Comparison of ENCODE assay signal across 2 cellular contexts in the genomic region with DNA sequence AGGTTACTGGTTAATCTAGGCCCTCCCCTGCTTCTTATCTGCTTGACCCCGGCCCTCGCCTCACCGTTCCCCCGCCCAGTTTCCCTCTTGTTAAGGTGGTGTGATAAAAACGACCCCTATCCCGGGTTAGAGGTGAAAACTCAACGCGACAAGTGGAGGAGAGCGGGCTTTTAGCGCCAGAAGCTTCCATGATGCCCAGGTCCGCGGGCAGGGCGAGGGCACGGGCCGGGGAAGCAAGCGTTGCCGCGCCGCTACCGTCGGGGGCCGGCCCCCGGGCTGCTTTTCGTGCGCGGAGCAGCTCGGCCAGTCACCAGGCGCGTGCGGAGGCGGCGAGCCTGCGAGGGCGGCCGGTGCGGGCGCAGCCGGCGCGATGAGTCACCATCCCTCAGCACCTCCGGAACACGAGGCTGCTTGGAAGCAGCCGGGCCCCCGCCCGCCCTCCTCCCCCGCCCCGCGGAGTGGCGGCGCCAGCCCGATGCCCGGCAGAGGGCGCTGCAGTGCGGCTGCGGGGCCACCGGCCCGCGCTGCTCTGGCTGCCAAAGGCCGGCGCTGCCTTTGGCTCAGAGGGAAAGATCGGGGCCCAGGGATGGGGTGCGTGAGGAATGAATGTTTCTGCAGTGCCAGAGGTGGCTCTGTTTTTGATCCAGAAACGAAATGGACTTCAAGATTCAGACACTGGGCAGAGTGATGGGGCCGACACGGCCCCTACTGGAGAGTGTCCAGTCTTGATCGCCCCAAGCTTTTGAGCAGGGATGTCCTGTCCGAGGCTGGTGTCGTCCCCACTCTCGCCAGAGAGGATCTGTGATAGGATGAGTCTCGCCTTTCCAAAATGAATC.
A peak's percentile ranks its signal among the peaks of the same experiment; 100 is the strongest.
TF ChIP-seq lines count a peak whose summit lies in the region.

No MANE protein-coding gene starts in this region.

TF ChIP-seq in HEK293, 187 proteins besides CTCF, POLR2A, EP300 and RAD21 (continued from another document and continues in another):
- TF ChIP-seq ZFP3 (tag by site-specific recombination; IDR thresholded peaks at IDR 0.05; ENCODE audit: low read depth) (no peak), ZNF121 (tag by site-specific recombination; IDR thresholded peaks at IDR 0.05) (no peak), ZNF776 (tag by site-specific recombination; IDR thresholded peaks at IDR 0.05; ENCODE audit: borderline replicate concordance) (no peak), ZBTB21 (tag by site-specific recombination; IDR thresholded peaks at IDR 0.05) (no peak), ZNF174 (tag by site-specific recombination; IDR thresholded peaks at IDR 0.05) (no peak), ZNF133 (tag by site-specific recombination; IDR thresholded peaks at IDR 0.05) (no peak), ZNF324 (tag by site-specific recombination; IDR thresholded peaks at IDR 0.05) (no peak), ZNF518A (tag by site-specific recombination; conservative IDR thresholded peaks at IDR 0.05; ENCODE audit: low read depth) (no peak), ZNF140 (tag by site-specific recombination; IDR thresholded peaks at IDR 0.05) (no peak), ZSCAN23 (tag by site-specific recombination; IDR thresholded peaks at IDR 0.05) (no peak), YY1 (tag by site-specific recombination; IDR thresholded peaks at IDR 0.05) (no peak), ZNF362 (tag by site-specific recombination; IDR thresholded peaks at IDR 0.05) (no peak), BCL11A (tag by site-specific recombination; IDR thresholded peaks at IDR 0.05; ENCODE audit: low read depth) (no peak), SP2 (tag by site-specific recombination; IDR thresholded peaks at IDR 0.05) (no peak), SETDB1 (IDR thresholded peaks at IDR 0.05; ENCODE audit: insufficient read length, low read length) (no peak), ZNF416 (tag by site-specific recombination; IDR thresholded peaks at IDR 0.05) (no peak), ZNF132 (tag by site-specific recombination; IDR thresholded peaks at IDR 0.05; ENCODE audit: borderline replicate concordance) (no peak), ZNF26 (tag by site-specific recombination; IDR thresholded peaks at IDR 0.05) (no peak)
- TF ChIP-seq, protein P1, sequence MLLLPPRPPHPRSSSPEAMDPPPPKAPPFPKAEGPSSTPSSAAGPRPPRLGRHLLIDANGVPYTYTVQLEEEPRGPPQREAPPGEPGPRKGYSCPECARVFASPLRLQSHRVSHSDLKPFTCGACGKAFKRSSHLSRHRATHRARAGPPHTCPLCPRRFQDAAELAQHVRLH (tag by site-specific recombination; IDR thresholded peaks at IDR 0.05) = no peak
- TF ChIP-seq, protein P2, sequence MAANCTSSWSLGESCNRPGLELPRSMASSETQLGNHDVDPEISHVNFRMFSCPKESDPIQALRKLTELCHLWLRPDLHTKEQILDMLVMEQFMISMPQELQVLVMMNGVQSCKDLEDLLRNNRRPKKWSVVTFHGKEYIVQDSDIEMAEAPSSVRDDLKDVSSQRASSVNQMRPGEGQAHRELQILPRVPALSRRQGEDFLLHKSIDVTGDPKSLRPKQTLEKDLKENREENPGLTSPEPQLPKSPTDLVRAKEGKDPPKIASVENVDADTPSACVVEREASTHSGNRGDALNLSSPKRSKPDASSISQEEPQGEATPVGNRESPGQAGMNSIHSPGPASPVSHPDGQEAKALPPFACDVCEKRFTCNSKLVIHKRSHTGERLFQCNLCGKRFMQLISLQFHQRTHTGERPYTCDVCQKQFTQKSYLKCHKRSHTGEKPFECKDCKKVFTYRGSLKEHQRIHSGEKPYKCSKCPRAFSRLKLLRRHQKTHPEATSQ (tag by site-specific recombination; IDR thresholded peaks at IDR 0.05) = no peak

TF ChIP-seq in WTC11, 78 proteins besides CTCF, POLR2A, EP300 and RAD21 (continued from another document):
- TF ChIP-seq HMGXB4 (CRISPR knock-in tag; IDR thresholded peaks at IDR 0.05) (peak; percentile 52), MAX (CRISPR knock-in tag; IDR thresholded peaks at IDR 0.05) (peak; percentile 88; the same call in 1 of the 2 replicates), ZNF416 (CRISPR knock-in tag; IDR thresholded peaks at IDR 0.05) (no peak), ZNF138 (CRISPR knock-in tag; conservative IDR thresholded peaks at IDR 0.05) (no peak; the same call in 1 of the 2 replicates), FOXP1 (CRISPR knock-in tag; IDR thresholded peaks at IDR 0.05; ENCODE audit: borderline replicate concordance) (peak; percentile 77; the same call in 1 of the 2 replicates), TEAD1 (CRISPR knock-in tag; IDR thresholded peaks at IDR 0.05) (peak; percentile 82), ETV6 (CRISPR knock-in tag; IDR thresholded peaks at IDR 0.05) (peak; percentile 33; the same call in 1 of the 2 replicates), ZNF232 (CRISPR knock-in tag; IDR thresholded peaks at IDR 0.05) (no peak), ESRRA (CRISPR knock-in tag; IDR thresholded peaks at IDR 0.05; ENCODE audit: borderline replicate concordance) (0 out of 2 replicates have a peak, but pooled peaks have one; percentile 30), FOXK1 (CRISPR knock-in tag; IDR thresholded peaks at IDR 0.05) (peak; percentile 56), ELF4 (CRISPR knock-in tag; IDR thresholded peaks at IDR 0.05; ENCODE audit: low read depth) (0 out of 2 replicates have a peak, but pooled peaks have one; percentile 26), GRHL2 (CRISPR knock-in tag; IDR thresholded peaks at IDR 0.05; ENCODE audit: insufficient replicate concordance, severe bottlenecking) (no peak), JUN (CRISPR knock-in tag; IDR thresholded peaks at IDR 0.05) (peak; percentile 82; the same call in 1 of the 2 replicates), NR3C1 (CRISPR knock-in tag; conservative IDR thresholded peaks at IDR 0.05; ENCODE audit: low read depth) (no peak)
- TF ChIP-seq, protein P3, sequence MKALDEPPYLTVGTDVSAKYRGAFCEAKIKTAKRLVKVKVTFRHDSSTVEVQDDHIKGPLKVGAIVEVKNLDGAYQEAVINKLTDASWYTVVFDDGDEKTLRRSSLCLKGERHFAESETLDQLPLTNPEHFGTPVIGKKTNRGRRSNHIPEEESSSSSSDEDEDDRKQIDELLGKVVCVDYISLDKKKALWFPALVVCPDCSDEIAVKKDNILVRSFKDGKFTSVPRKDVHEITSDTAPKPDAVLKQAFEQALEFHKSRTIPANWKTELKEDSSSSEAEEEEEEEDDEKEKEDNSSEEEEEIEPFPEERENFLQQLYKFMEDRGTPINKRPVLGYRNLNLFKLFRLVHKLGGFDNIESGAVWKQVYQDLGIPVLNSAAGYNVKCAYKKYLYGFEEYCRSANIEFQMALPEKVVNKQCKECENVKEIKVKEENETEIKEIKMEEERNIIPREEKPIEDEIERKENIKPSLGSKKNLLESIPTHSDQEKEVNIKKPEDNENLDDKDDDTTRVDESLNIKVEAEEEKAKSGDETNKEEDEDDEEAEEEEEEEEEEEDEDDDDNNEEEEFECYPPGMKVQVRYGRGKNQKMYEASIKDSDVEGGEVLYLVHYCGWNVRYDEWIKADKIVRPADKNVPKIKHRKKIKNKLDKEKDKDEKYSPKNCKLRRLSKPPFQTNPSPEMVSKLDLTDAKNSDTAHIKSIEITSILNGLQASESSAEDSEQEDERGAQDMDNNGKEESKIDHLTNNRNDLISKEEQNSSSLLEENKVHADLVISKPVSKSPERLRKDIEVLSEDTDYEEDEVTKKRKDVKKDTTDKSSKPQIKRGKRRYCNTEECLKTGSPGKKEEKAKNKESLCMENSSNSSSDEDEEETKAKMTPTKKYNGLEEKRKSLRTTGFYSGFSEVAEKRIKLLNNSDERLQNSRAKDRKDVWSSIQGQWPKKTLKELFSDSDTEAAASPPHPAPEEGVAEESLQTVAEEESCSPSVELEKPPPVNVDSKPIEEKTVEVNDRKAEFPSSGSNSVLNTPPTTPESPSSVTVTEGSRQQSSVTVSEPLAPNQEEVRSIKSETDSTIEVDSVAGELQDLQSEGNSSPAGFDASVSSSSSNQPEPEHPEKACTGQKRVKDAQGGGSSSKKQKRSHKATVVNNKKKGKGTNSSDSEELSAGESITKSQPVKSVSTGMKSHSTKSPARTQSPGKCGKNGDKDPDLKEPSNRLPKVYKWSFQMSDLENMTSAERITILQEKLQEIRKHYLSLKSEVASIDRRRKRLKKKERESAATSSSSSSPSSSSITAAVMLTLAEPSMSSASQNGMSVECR (CRISPR knock-in tag; IDR thresholded peaks at IDR 0.05; ENCODE audit: borderline replicate concordance) = peak; percentile 48; the same call in 1 of the 2 replicates
- TF ChIP-seq, protein P4, sequence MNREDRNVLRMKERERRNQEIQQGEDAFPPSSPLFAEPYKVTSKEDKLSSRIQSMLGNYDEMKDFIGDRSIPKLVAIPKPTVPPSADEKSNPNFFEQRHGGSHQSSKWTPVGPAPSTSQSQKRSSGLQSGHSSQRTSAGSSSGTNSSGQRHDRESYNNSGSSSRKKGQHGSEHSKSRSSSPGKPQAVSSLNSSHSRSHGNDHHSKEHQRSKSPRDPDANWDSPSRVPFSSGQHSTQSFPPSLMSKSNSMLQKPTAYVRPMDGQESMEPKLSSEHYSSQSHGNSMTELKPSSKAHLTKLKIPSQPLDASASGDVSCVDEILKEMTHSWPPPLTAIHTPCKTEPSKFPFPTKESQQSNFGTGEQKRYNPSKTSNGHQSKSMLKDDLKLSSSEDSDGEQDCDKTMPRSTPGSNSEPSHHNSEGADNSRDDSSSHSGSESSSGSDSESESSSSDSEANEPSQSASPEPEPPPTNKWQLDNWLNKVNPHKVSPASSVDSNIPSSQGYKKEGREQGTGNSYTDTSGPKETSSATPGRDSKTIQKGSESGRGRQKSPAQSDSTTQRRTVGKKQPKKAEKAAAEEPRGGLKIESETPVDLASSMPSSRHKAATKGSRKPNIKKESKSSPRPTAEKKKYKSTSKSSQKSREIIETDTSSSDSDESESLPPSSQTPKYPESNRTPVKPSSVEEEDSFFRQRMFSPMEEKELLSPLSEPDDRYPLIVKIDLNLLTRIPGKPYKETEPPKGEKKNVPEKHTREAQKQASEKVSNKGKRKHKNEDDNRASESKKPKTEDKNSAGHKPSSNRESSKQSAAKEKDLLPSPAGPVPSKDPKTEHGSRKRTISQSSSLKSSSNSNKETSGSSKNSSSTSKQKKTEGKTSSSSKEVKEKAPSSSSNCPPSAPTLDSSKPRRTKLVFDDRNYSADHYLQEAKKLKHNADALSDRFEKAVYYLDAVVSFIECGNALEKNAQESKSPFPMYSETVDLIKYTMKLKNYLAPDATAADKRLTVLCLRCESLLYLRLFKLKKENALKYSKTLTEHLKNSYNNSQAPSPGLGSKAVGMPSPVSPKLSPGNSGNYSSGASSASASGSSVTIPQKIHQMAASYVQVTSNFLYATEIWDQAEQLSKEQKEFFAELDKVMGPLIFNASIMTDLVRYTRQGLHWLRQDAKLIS (CRISPR knock-in tag; IDR thresholded peaks at IDR 0.05; ENCODE audit: borderline replicate concordance) = no peak
- TF ChIP-seq, protein P5, sequence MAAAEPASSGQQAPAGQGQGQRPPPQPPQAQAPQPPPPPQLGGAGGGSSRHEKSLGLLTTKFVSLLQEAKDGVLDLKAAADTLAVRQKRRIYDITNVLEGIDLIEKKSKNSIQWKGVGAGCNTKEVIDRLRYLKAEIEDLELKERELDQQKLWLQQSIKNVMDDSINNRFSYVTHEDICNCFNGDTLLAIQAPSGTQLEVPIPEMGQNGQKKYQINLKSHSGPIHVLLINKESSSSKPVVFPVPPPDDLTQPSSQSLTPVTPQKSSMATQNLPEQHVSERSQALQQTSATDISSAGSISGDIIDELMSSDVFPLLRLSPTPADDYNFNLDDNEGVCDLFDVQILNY (CRISPR knock-in tag; IDR thresholded peaks at IDR 0.05) = peak; percentile 87
- TF ChIP-seq, protein P6, sequence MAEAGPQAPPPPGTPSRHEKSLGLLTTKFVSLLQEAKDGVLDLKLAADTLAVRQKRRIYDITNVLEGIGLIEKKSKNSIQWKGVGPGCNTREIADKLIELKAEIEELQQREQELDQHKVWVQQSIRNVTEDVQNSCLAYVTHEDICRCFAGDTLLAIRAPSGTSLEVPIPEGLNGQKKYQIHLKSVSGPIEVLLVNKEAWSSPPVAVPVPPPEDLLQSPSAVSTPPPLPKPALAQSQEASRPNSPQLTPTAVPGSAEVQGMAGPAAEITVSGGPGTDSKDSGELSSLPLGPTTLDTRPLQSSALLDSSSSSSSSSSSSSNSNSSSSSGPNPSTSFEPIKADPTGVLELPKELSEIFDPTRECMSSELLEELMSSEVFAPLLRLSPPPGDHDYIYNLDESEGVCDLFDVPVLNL (CRISPR knock-in tag; IDR thresholded peaks at IDR 0.05; ENCODE audit: borderline replicate concordance, low read depth) = no peak
- TF ChIP-seq, protein P7, sequence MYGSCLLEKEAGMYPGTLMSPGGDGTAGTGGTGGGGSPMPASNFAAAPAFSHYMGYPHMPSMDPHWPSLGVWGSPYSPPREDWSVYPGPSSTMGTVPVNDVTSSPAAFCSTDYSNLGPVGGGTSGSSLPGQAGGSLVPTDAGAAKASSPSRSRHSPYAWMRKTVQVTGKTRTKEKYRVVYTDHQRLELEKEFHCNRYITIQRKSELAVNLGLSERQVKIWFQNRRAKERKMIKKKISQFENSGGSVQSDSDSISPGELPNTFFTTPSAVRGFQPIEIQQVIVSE (CRISPR knock-in tag; IDR thresholded peaks at IDR 0.05; ENCODE audit: borderline replicate concordance) = no peak
- TF ChIP-seq, protein P8, sequence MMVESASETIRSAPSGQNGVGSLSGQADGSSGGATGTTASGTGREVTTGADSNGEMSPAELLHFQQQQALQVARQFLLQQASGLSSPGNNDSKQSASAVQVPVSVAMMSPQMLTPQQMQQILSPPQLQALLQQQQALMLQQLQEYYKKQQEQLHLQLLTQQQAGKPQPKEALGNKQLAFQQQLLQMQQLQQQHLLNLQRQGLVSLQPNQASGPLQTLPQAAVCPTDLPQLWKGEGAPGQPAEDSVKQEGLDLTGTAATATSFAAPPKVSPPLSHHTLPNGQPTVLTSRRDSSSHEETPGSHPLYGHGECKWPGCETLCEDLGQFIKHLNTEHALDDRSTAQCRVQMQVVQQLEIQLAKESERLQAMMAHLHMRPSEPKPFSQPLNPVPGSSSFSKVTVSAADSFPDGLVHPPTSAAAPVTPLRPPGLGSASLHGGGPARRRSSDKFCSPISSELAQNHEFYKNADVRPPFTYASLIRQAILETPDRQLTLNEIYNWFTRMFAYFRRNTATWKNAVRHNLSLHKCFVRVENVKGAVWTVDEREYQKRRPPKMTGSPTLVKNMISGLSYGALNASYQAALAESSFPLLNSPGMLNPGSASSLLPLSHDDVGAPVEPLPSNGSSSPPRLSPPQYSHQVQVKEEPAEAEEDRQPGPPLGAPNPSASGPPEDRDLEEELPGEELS (CRISPR knock-in tag; IDR thresholded peaks at IDR 0.05) = peak; percentile 88
